Comparison of ENCODE assay signal across 6 cellular contexts in the genomic region with DNA sequence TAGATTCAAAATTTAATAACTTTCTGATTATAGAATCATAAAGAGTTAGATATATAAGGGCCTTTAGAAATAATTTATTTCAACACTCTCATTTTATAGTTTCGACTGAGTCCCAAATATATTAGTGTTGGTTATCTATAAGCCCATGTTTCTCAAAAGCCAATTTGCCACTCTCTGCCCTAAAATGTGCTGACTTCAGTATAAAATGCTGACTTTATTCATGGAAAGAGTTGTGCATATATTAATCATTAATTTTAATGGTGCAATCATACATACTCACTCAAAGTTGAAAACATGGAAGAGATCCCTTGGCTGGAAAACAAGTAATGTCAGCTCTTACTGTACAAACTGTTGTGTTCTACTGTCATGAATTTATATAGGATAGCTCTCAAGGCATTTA.
"Had no signal": no experiment of that assay in that cellular context is flagged by ENCODE, and none has a peak within 500 bp of the region (broad histone marks: within the 10 kb centered on the region; RNA-seq: fewer than 3 reads in every experiment).

No MANE protein-coding gene starts in this region.

- H3K4me2 ChIP-seq: KMS-11 had no signal

- H3K27ac ChIP-seq: HL-60, KMS-11 had no signal

- FAIRE-seq: HTR-8/SVneo, K562 had no signal

- DNase-seq: KBM-7, KG1 had no signal

- ATAC-seq: K562 had no signal

- H3K4me3 ChIP-seq: K562 had no signal

- H3K9ac ChIP-seq: KMS-11 had no signal
